ENCODE assay signal across 8 cellular contexts in genomic region chr3:46378426-46378942, GRCh38. TPM values are rescaled to one million over a fixed set of nuclear protein-coding genes. Genes with fewer than 3 reads are reported as not detected.
DNase-seq lines count a peak whose midpoint lies in the region; ATAC-seq and TF ChIP-seq lines count a peak whose summit lies in the region.

No MANE protein-coding gene starts in this region.

- peaks cover 11% of the 10 kb centered on the region for H3K36me3 Mint-ChIP-seq in natural killer cell treated with Interleukin-12 subunit alpha and Interleukin-12 subunit beta and Interleukin-15 and Interleukin-18, amount 100 ng/mL, for 72 hours

- H3K4me1 Mint-ChIP-seq in natural killer cell treated with Interleukin-12 subunit alpha and Interleukin-12 subunit beta and Interleukin-15 and Interleukin-18, amount 100 ng/mL, for 72 hours (ENCODE audit: low read depth in 2 of 2) = peaks cover 52 to 67% of the 10 kb centered on the region in 2 donors

- no peak for TF ChIP-seq POLR2A in erythroblast (IDR thresholded peaks at IDR 0.05; ENCODE audit: low read length)

- H3K27ac Mint-ChIP-seq in natural killer cell treated with Interleukin-12 subunit alpha and Interleukin-12 subunit beta and Interleukin-15 and Interleukin-18, amount 100 ng/mL, for 72 hours = peak overlapping the region; percentile 27 to 34

- no peak overlapping the region for H3K4me3 ChIP-seq in GM12865 (ENCODE audit: low read depth, low read length)

- H3K9me3 Mint-ChIP-seq in natural killer cell treated with Interleukin-12 subunit alpha and Interleukin-12 subunit beta and Interleukin-15 and Interleukin-18, amount 100 ng/mL, for 72 hours = no peaks in the 10 kb centered on the region

- no peaks in the 10 kb centered on the region for H3K27me3 Mint-ChIP-seq in natural killer cell treated with Interleukin-12 subunit alpha and Interleukin-12 subunit beta and Interleukin-15 and Interleukin-18, amount 100 ng/mL, for 72 hours

- peak overlapping the region; percentile 35 for H3K4me3 Mint-ChIP-seq in natural killer cell treated with Interleukin-12 subunit alpha and Interleukin-12 subunit beta and Interleukin-15 and Interleukin-18, amount 100 ng/mL, for 72 hours

- TF ChIP-seq CTCF in GM12865 (IDR thresholded peaks at IDR 0.05; ENCODE audit: insufficient read depth, low read depth, low read length, missing control alignments) = peak; percentile 77

- ATAC-seq in natural killer cell treated with Interleukin-12 subunit alpha and Interleukin-12 subunit beta and Interleukin-15 and Interleukin-18, amount 100 ng/mL, for 72 hours = no peak
- no peak for ATAC-seq in GM21515 (IDR thresholded peaks at IDR 0.05; ENCODE audit: unreplicated experiment)

- DNase-seq in GM12865 (ENCODE audit: low read depth) (peak; percentile 75), NOMO-1 (lab: John Stamatoyannopoulos, UW; ENCODE audit: unreplicated experiment in 2 of 2) (peak; percentile 46 to 69), erythroblast (lab: John Stamatoyannopoulos, UW) (peak; percentile 61 to 76), stromal cell of bone marrow (ENCODE audit: low read depth) (peak; percentile 50), GOT3 (lab: John Stamatoyannopoulos, UW) (no peak)
- peak; percentile 81 for DNase-seq in activated CD8-positive, alpha-beta memory T cell treated with anti-CD3 and anti-CD28 coated beads, Interleukin-2, amount 50 U/mL, for 48 hours
- DNase-seq in natural killer cell treated with Interleukin-12 subunit alpha and Interleukin-12 subunit beta and Interleukin-15 and Interleukin-18, amount 100 ng/mL, for 72 hours (ENCODE audit: low spot score) = no peak

RNA-seq across cellular contexts. Expression of gene CCR5, which starts 7.7 kb away (rescaled TPM):
- total RNA-seq in natural killer cell treated with Interleukin-12 subunit alpha and Interleukin-12 subunit beta and Interleukin-15 and Interleukin-18, amount 100 ng/mL, for 72 hours = 10 to 100 TPM; 28.3 to 46.2 TPM

RNA-seq across cellular contexts. Expression of gene CCR2, which starts 24.6 kb away (rescaled TPM):
- 1 to 10 TPM in 1 of 2 donors, under 1 TPM in 1; 0.48 to 2.5 TPM for total RNA-seq in natural killer cell treated with Interleukin-12 subunit alpha and Interleukin-12 subunit beta and Interleukin-15 and Interleukin-18, amount 100 ng/mL, for 72 hours

RNA-seq across cellular contexts. Expression of gene CCRL2, which starts 28.6 kb away (rescaled TPM):
- total RNA-seq in natural killer cell treated with Interleukin-12 subunit alpha and Interleukin-12 subunit beta and Interleukin-15 and Interleukin-18, amount 100 ng/mL, for 72 hours = 1 to 10 TPM; 4.0 to 6.2 TPM

Comparison
In these comparisons a context has a peak if more than half of its experiments do, and no peak if none do; other contexts are left out.
1. DNase-seq: peak in GM12865 (single experiment), NOMO-1 (2 of 2), activated CD8-positive, alpha-beta memory T cell treated with anti-CD3 and anti-CD28 coated beads, Interleukin-2, amount 50 U/mL, for 48 hours (single experiment), erythroblast (2 of 2) and stromal cell of bone marrow (single experiment); none in natural killer cell treated with Interleukin-12 subunit alpha and Interleukin-12 subunit beta and Interleukin-15 and Interleukin-18, amount 100 ng/mL, for 72 hours (single experiment) and GOT3 (single experiment).